Comparison of ENCODE assay signal across 1 cellular context in the genomic region with DNA sequence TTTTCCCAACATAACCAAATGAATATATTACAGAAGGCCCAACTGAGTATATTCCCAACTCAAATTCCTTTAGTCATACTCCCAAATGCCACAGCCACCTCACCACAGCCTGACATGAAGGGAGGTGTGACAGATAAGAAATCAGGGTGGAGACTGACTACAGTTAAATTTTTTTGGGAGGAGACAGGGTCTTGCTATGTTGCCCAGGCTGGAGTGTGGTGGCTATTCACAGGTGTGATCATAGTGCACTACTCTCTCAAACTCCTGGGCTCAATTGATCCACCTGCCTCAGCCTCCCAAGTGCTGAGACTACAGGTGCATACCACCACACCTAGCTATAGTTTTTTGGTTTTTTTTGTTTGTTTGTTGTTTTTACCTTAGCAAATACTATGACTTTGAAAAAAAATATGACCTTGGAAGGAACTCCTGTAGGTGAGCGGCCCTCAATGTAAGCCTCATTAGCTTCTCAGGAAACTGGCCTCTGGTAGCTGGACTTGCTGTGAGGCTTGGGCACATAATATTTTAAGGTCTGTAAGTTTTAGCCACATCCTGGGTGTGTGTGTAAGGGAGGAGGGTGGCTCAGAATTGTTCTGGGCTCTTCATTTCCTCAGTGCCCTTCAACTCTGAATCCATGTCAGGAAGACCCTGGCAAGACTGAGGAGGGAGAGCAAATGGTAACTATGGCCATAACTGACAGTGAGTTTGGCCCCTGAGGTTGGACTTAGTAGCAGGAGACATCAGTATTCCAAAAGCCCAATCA.
TF ChIP-seq lines count a peak whose summit lies in the region.

No MANE protein-coding gene starts in this region.

TF ChIP-seq in GM12878, 131 proteins besides CTCF, POLR2A, EP300 and RAD21 (continued from another document):
- TF ChIP-seq PRDM15 (CRISPR knock-in tag; IDR thresholded peaks at IDR 0.05), result no peak
